ENCODE assay signal across 8 cellular contexts in the genomic region with DNA sequence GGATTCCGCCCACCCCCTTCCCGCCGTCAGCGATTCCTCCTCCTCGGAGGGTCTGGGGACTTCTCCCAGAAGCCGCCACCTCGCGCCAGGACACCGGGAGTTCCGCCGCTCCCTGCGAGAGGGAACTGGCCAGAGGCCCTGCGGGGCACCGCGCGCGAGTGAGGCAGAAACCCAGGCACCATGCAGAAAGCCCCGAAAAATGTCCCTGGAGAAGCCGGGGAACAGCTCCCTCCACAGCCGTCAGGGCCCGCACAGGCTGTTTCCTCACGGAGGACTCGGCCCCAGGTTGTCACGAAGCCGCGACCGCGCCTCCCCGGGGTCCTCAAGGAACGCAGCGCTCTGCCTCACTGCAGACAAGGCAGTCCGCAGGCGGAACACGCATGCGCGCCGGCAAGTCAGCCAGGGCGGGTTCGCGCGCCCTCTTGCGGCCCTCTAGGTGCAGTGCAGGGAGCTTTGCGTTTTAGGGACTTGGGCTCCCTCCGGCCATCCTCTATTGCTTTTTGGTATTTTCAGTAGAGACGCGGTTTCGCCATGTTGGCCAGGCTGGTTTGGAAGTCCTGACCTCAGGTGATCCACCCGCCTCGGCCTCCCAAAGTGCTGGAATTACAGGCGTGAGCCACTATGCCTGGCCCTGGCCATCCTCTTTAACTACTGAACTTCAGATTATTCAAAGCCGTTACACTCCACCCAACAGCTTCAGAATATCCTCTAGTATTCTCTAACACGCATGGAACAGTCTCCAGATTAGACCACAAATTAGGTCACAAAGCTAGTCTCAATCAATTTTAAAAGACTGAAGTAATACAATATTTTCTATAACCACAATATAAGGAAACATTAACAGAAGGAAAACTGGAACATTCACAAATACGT. TPM values are rescaled to one million over a fixed set of nuclear protein-coding genes. Genes with fewer than 3 reads are reported as not detected.
DNase-seq lines count a peak whose midpoint lies in the region; ATAC-seq and TF ChIP-seq lines count a peak whose summit lies in the region.

No MANE protein-coding gene starts in this region.

- H3K4me1 Mint-ChIP-seq in CD4-positive, alpha-beta T cell (ENCODE audit: low read depth): peaks cover 4% of the 10 kb centered on the region

- H3K9me3 Mint-ChIP-seq in CD4-positive, alpha-beta T cell: no peaks in the 10 kb centered on the region

- 6% methylated on average over 24 of the region's 53 CpGs; no CpG with 5 or more reads in 1 of the 2 experiments for WGBS in IMR-90 (ENCODE audit: extremely low coverage in 2 of 2, insufficient read length in 1 of 2), 2 experiments

- no peak overlapping the region for H3K18ac ChIP-seq in IMR-90 (ENCODE audit: low read depth, low read length)

- peak overlapping the region; percentile 98 for H2AFZ ChIP-seq in IMR-90 (replicated peaks; ENCODE audit: low read length, poor library complexity)

- H3K36me3 Mint-ChIP-seq in CD4-positive, alpha-beta T cell (ENCODE audit: low read depth): no peaks in the 10 kb centered on the region

- H3K9me3 ChIP-seq in CD4-positive, alpha-beta T cell (ENCODE audit: control insufficient read depth, low read length): no peaks in the 10 kb centered on the region
- no peaks in the 10 kb centered on the region for H3K9me3 ChIP-seq in IMR-90 (ENCODE audit: control insufficient read depth, insufficient read depth, low read length)

- CTCF ChIA-PET in CD4-positive, alpha-beta T cell (lab: Charles Lee): interaction anchor here (0.6 to 3.5 kb wide), 17 partner anchors 9 to 151 kb away, joined by 3 to 30 read pairs (median 4); a partner anchor contains a TSS
- CTCF ChIA-PET in IMR-90 (lab: Yijun Ruan, JAX): interaction anchor here (0.5 to 1.0 kb wide), 5 partner anchors 19 to 178 kb away, joined by 3 to 9 read pairs (median 3); no protein-coding TSS in a partner anchor

- peak overlapping the region; percentile 87 for H3K4me3 Mint-ChIP-seq in CD4-positive, alpha-beta T cell

- no peaks in the 10 kb centered on the region for H3K4me1 ChIP-seq in IMR-90 (ENCODE audit: control insufficient read depth, insufficient read depth, low read length)

- H3K9ac ChIP-seq in IMR-90 (ENCODE audit: low read depth, low read length): peak overlapping the region; percentile 75

- 0 out of 2 replicates have a peak overlapping the region, but pooled peaks have one; percentile 41 for H3K14ac ChIP-seq in IMR-90 (replicated peaks; ENCODE audit: low read depth, low read length)

- H4K5ac ChIP-seq in IMR-90 (ENCODE audit: low read depth, low read length): no peak overlapping the region

- H2BK120ac ChIP-seq in IMR-90 (ENCODE audit: low read depth, low read length): no peak overlapping the region

- no peak overlapping the region for H3K27ac Mint-ChIP-seq in CD4-positive, alpha-beta T cell

- H2AK5ac ChIP-seq in IMR-90 (ENCODE audit: low read depth, low read length): no peak overlapping the region

- TF ChIP-seq POLR2A in IMR-90 (IDR thresholded peaks at IDR 0.05; ENCODE audit: low read depth, low read length): no peak
- no peak for TF ChIP-seq POLR2A in erythroblast (IDR thresholded peaks at IDR 0.05; ENCODE audit: low read length)

- no peak overlapping the region for H3K27ac ChIP-seq in CD4-positive, alpha-beta T cell (ENCODE audit: low read depth, low read length)
- H3K27ac ChIP-seq in IMR-90 (ENCODE audit: insufficient read depth, low read length): no peak overlapping the region

- H3K27me3 ChIP-seq in CD4-positive, alpha-beta T cell (ENCODE audit: control insufficient read depth, insufficient read depth, low read length): peaks cover 7% of the 10 kb centered on the region
- H3K27me3 ChIP-seq in IMR-90 (ENCODE audit: control insufficient read depth, insufficient read depth, low read length): peaks cover 9% of the 10 kb centered on the region

- peak overlapping the region; percentile 72 for H3K4me2 ChIP-seq in IMR-90 (ENCODE audit: low read depth, low read length)

- dilution Hi-C loops in IMR-90 (cut with HindIII; ENCODE audit: low sequenced_read_pairs, unreplicated experiment): no loop called here

- H3K27me3 Mint-ChIP-seq in CD4-positive, alpha-beta T cell: peaks cover 61% of the 10 kb centered on the region

- H3K23ac ChIP-seq in IMR-90 (ENCODE audit: low read depth, low read length): no peak overlapping the region

- H4K20me1 ChIP-seq in IMR-90 (ENCODE audit: insufficient read depth, low read length): no peaks in the 10 kb centered on the region

- DNase-seq in CD4-positive, alpha-beta T cell: peak; percentile 85 to 94 (median 91)
- DNase-seq in IMR-90 (peak; percentile 78), OCI-M1 (lab: John Stamatoyannopoulos, UW) (peak; percentile 89), activated T-cell treated with anti-CD3 and anti-CD28 coated beads for 48 hours (ENCODE audit: low read depth) (peak; percentile 91), erythroblast (lab: John Stamatoyannopoulos, UW) (peak; percentile 89 to 93), mucosa of gallbladder (ENCODE audit: low spot score) (peak; percentile 92)
- peak; percentile 74 to 89 for DNase-seq in stimulated activated CD8-positive, alpha-beta memory T cell treated with anti-CD3 and anti-CD28 coated beads, Interleukin-4, amount 100 ng/mL, for 1 hour (ENCODE audit: low read depth in 2 of 2, low spot score in 1 of 2)

- no peak overlapping the region for H3K56ac ChIP-seq in IMR-90 (ENCODE audit: extremely low read depth, insufficient read depth, low read length)

- H4K8ac ChIP-seq in IMR-90 (ENCODE audit: low read depth in 2 of 2, low read length in 2 of 2): peak overlapping the region in 1 of 2 experiments; percentile 58; a peak in 2 of 4 replicates

- in situ Hi-C loops in IMR-90 (cut with MboI; ENCODE audit: low sequenced_read_pairs): no loop called here

- TF ChIP-seq RAD21 in IMR-90 (IDR thresholded peaks at IDR 0.05; ENCODE audit: low read length): peak; percentile 73

- peak overlapping the region; percentile 64 for H3K4me3 ChIP-seq in IMR-90 (ENCODE audit: insufficient read depth, low read depth, low read length)

- H2AK9ac ChIP-seq in IMR-90 (replicated peaks; ENCODE audit: low read depth, low read length, poor library complexity): no peak overlapping the region

- H3K36me3 ChIP-seq in IMR-90 (ENCODE audit: control insufficient read depth, insufficient read depth, low read length): no peaks in the 10 kb centered on the region

- intact Hi-C loops in CD4-positive, alpha-beta T cell (cut with DNase I, micrococcal nuclease): loop anchor here (1.0 to 5.0 kb wide), 4 partner anchors 52 to 212 kb away; a partner anchor contains a TSS
- intact Hi-C loops in IMR-90 (cut with micrococcal nuclease): loop anchor here (2.0 to 10.0 kb wide), 2 partner anchors 137 to 395 kb away; no protein-coding TSS in a partner anchor

- H3K79me1 ChIP-seq in IMR-90 (ENCODE audit: low read depth in 1 of 2, low read length in 2 of 2): no peaks in the 10 kb centered on the region

- H2BK20ac ChIP-seq in IMR-90 (ENCODE audit: low read depth, low read length): no peak overlapping the region

- POLR2A ChIA-PET in CD4-positive, alpha-beta T cell (lab: Charles Lee): interaction anchor here (1.9 to 2.0 kb wide), 2 partner anchors 20 to 53 kb away, joined by 4 to 14 read pairs; a partner anchor contains a TSS
- POLR2A ChIA-PET in IMR-90 (lab: Charles Lee; ENCODE audit: unreplicated experiment): no interaction called here

- no peaks in the 10 kb centered on the region for H3K9me1 ChIP-seq in IMR-90 (ENCODE audit: insufficient read depth, low read length)

- no TSS peak for BruUV-seq in IMR-90 (replicated peaks; lab: Mats Ljungman, UMichigan)

- H4K91ac ChIP-seq in IMR-90 (ENCODE audit: insufficient read depth, low read depth, low read length): no peak overlapping the region

- H2BK15ac ChIP-seq in IMR-90 (ENCODE audit: low read depth, low read length): no peak overlapping the region

- H2BK5ac ChIP-seq in IMR-90 (ENCODE audit: low read depth, low read length, poor library complexity, severe bottlenecking): no peak overlapping the region

- TF ChIP-seq CTCF in CD4-positive, alpha-beta T cell (IDR thresholded peaks at IDR 0.05): peak; percentile 99
- peak; percentile 96 for TF ChIP-seq CTCF in IMR-90 (conservative IDR thresholded peaks at IDR 0.05; ENCODE audit: low read depth, low read length)

- peak; percentile 93 for ATAC-seq in CD4-positive, alpha-beta T cell (ENCODE audit: poor library complexity)
- ATAC-seq in GM21423 (IDR thresholded peaks at IDR 0.05; ENCODE audit: unreplicated experiment) (peak; percentile 88), IMR-90 (ENCODE audit: low read depth) (peak; percentile 99)

- H3K4ac ChIP-seq in IMR-90 (ENCODE audit: low read depth, low read length): no peak overlapping the region

TF ChIP-seq in IMR-90, 13 proteins besides CTCF, POLR2A, EP300 and RAD21:
- TF ChIP-seq SMC3 (IDR thresholded peaks at IDR 0.05; ENCODE audit: low read depth, low read length) (peak; percentile 57; the same call in 1 of the 2 replicates), MAZ (IDR thresholded peaks at IDR 0.05; ENCODE audit: borderline replicate concordance, low read depth, low read length) (no peak)

RNA-seq across cellular contexts. Expression of a gene that starts 20.3 kb away (rescaled TPM):
- 1 to 10 TPM; 6.9 to 7.8 TPM for total RNA-seq in CD4-positive, alpha-beta T cell
- 6.9 and 7.0 TPM in 2 replicates for total RNA-seq in IMR-90 (2012; rRNA removed)
- polyA plus RNA-seq in IMR-90 (2012; rRNA removed): 4.8 and 5.3 TPM in 2 replicates
- polyA plus RNA-seq in IMR-90 (2012; cell fraction: cytosol; rRNA removed): 3.3 and 3.8 TPM in 2 replicates
- 8.8 and 14.9 TPM in 2 replicates for polyA plus RNA-seq in IMR-90 (2012; cell fraction: nucleus; rRNA removed; ENCODE audit: low replicate concordance)
- 7.7 TPM for total RNA-seq in mucosa of gallbladder
